In genomic region chr7:138164804-138165203, GRCh38 we compare ENCODE assay signal across 3 cellular contexts.
TF ChIP-seq lines count a peak whose summit lies in the region.

No MANE protein-coding gene starts in this region.

TF ChIP-seq in GM23338, 12 proteins besides CTCF, POLR2A, EP300 and RAD21:
- no peak for TF ChIP-seq EZH2phosphoT487 (IDR thresholded peaks at IDR 0.05; ENCODE audit: unreplicated experiment)
TF ChIP-seq in GM23338: peak in this region for 0.

TF ChIP-seq in HEK293, 187 proteins besides CTCF, POLR2A, EP300 and RAD21:
- TF ChIP-seq TRIM28 (IDR thresholded peaks at IDR 0.05; ENCODE audit: borderline replicate concordance, low read length) (peak; percentile 70; the same call in 1 of the 2 replicates), ZNF768 (tag by site-specific recombination; IDR thresholded peaks at IDR 0.05) (no peak), ZNF639 (tag by site-specific recombination; IDR thresholded peaks at IDR 0.05) (no peak), ZNF518A (tag by site-specific recombination; conservative IDR thresholded peaks at IDR 0.05; ENCODE audit: low read depth) (peak; percentile 43; the same call in 1 of the 2 replicates), SETDB1 (IDR thresholded peaks at IDR 0.05; ENCODE audit: insufficient read length, low read length) (peak; percentile 99)

TF ChIP-seq in GM12878, 131 proteins besides CTCF, POLR2A, EP300 and RAD21:
- TF ChIP-seq CEBPB (IDR thresholded peaks at IDR 0.05; ENCODE audit: borderline replicate concordance in 1 of 2, low read depth in 2 of 2, low read length in 2 of 2), result no peak
- no peak for TF ChIP-seq ATF3 (IDR thresholded peaks at IDR 0.05; ENCODE audit: borderline replicate concordance, extremely low read depth, low read depth, low read length)
- TF ChIP-seq HDAC6 (IDR thresholded peaks at IDR 0.05; ENCODE audit: unreplicated experiment), result no peak
- TF ChIP-seq IRF3 (IDR thresholded peaks at IDR 0.05), result no peak
- peak; percentile 97 for TF ChIP-seq CBX5 (IDR thresholded peaks at IDR 0.05; ENCODE audit: low read depth)
- TF ChIP-seq MTA3 (IDR thresholded peaks at IDR 0.05; ENCODE audit: borderline replicate concordance, low read length), result no peak
- no peak for TF ChIP-seq CHD2 (IDR thresholded peaks at IDR 0.05; ENCODE audit: borderline replicate concordance, low read depth, low read length)
